Comparison of ENCODE assay signal across 25 cellular contexts in the genomic region with DNA sequence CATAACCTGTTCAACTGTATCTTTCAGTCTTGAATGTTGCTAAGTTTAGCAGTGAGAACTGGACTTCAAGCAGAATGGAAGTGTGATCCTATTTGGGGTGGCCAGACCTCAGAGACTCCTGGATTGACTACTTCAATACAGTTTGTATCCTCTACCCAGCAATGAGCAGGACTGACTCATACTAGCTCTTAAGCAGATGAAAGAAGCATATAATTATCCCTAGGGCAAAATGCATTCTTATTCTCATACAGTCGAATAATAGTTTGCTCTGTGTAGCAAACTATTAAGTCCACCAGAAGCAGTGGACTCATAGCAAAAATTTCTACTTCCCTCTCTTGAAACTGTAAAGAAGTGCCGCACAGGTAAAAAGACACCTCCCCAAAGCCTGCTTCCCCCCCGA. TPM values are rescaled to one million over a fixed set of nuclear protein-coding genes. Genes with fewer than 3 reads are reported as not detected.
A peak's percentile ranks its signal among the peaks of the same experiment; 100 is the strongest.
DNase-seq lines count a peak whose midpoint lies in the region; ATAC-seq, FAIRE-seq and TF ChIP-seq lines count a peak whose summit lies in the region.
"Had no signal": no experiment of that assay in that cellular context is flagged by ENCODE, and none has a peak within 500 bp of the region (broad histone marks: within the 10 kb centered on the region; RNA-seq: fewer than 3 reads in every experiment).

No MANE protein-coding gene starts in this region.

- no peak for TF ChIP-seq EP300 in H1 (IDR thresholded peaks at IDR 0.05; ENCODE audit: borderline replicate concordance in 1 of 2, low read depth in 2 of 2, low read length in 2 of 2)

- no peak for ATAC-seq in GM18870 (IDR thresholded peaks at IDR 0.05; ENCODE audit: unreplicated experiment)
- ATAC-seq: CD8-positive, alpha-beta T cell; HepG2; SK-N-SH treated with all-trans-retinoic acid at 6 μM for 48 hours; T-cell had no signal

- H4K5ac ChIP-seq in H1 (ENCODE audit: insufficient read length, low read depth, low read length) = no peak overlapping the region

- H2AK5ac ChIP-seq in H1 (ENCODE audit: low read depth, low read length) = no peak overlapping the region

- H3K9ac ChIP-seq in H1 (replicated peaks in 1 of 4; ENCODE audit: extremely low read depth in 1 of 4, low read depth in 3 of 4, low read length in 3 of 4) = no peak overlapping the region
- H3K9ac ChIP-seq: BLaER1 treated with 17β-estradiol and CSF1 and Interleukin-3, amounts not matched to agents 10 nM and 100 nM had no signal

- TF ChIP-seq RAD21 in H1 (IDR thresholded peaks at IDR 0.05 in 1 of 2, conservative IDR thresholded peaks at IDR 0.05 in 1 of 2; ENCODE audit: low read depth in 2 of 2, low read length in 2 of 2) = no peak

- no peak overlapping the region for H4K8ac ChIP-seq in H1 (ENCODE audit: extremely low read depth, insufficient read depth, low read length)

- no peak overlapping the region for H3K4ac ChIP-seq in H1 (replicated peaks; ENCODE audit: insufficient read length, low read depth, low read length)

- no peak overlapping the region for H3K14ac ChIP-seq in H1 (ENCODE audit: insufficient read length)

- peak overlapping the region; percentile 70 for H2AFZ ChIP-seq in H1 (ENCODE audit: low read length)

- H3K23me2 ChIP-seq in H1 (ENCODE audit: low read depth, low read length) = no peaks in the 10 kb centered on the region

- no peak overlapping the region for H3K23ac ChIP-seq in H1 (ENCODE audit: insufficient read length)

- H3K4me3 ChIP-seq in HEK293 (ENCODE audit: low read depth, low read length) (no peak overlapping the region), H1 (ENCODE audit: extremely low read depth in 1 of 4, insufficient read depth in 2 of 4, low read depth in 3 of 4, low read length in 4 of 4) (no peak overlapping the region)
- H3K4me3 ChIP-seq: BLaER1 treated with 17β-estradiol and CSF1 and Interleukin-3, amounts not matched to agents 10 nM and 100 nM had no signal

- H3K4me2 ChIP-seq in H1 (ENCODE audit: insufficient read depth in 1 of 2, low read depth in 2 of 2, low read length in 2 of 2) = no peak overlapping the region
- H3K4me2 ChIP-seq: BLaER1 treated with 17β-estradiol and CSF1 and Interleukin-3, amounts not matched to agents 10 nM and 100 nM had no signal

- no peak overlapping the region for H2BK120ac ChIP-seq in H1 (replicated peaks; ENCODE audit: low read depth, low read length)

- no peaks in the 10 kb centered on the region for H3K27me3 ChIP-seq in H1 (replicated peaks in 1 of 4; ENCODE audit: control insufficient read depth in 3 of 4, extremely low read depth in 1 of 4, insufficient read depth in 3 of 4, low read length in 3 of 4)
- H3K27me3 ChIP-seq: BLaER1 treated with 17β-estradiol and CSF1 and Interleukin-3, amounts not matched to agents 10 nM and 100 nM had no signal

- H3K9me3 ChIP-seq in HEK293 (ENCODE audit: control insufficient read depth, insufficient read depth, low read depth, low read length) = no peaks in the 10 kb centered on the region
- no peaks in the 10 kb centered on the region for H3K9me3 ChIP-seq in H1 (ENCODE audit: insufficient read depth in 2 of 2, low read depth in 1 of 2, low read length in 1 of 2)
- H3K9me3 ChIP-seq: BLaER1 treated with 17β-estradiol and CSF1 and Interleukin-3, amounts not matched to agents 10 nM and 100 nM had no signal

- 0 out of 2 replicates have a peak overlapping the region, but pooled peaks have one; percentile 48 for H2BK20ac ChIP-seq in H1 (ENCODE audit: low read length)

- H3K79me2 ChIP-seq in H1 (ENCODE audit: control insufficient read depth in 1 of 2, insufficient read depth in 2 of 2, low read length in 2 of 2) = no peaks in the 10 kb centered on the region

- 92% methylated on average over 3 of the region's 3 CpGs; no CpG with 5 or more reads in 1 of the 2 experiments for WGBS in H1 (ENCODE audit: extremely low coverage in 1 of 2, insufficient coverage in 1 of 2, insufficient read length in 1 of 2, insufficient replicate concordance in 2 of 2, low coverage in 1 of 2, low lambda C conversion rate in 2 of 2, missing lambda C conversion rate in 1 of 2), 2 experiments

- no peaks in the 10 kb centered on the region for H3K36me3 ChIP-seq in HEK293 (ENCODE audit: control insufficient read depth in 2 of 2, insufficient read depth in 1 of 2, low read length in 2 of 2)
- no peaks in the 10 kb centered on the region for H3K36me3 ChIP-seq in H1 (ENCODE audit: control insufficient read depth in 2 of 4, insufficient read depth in 4 of 4, low read length in 3 of 4)
- H3K36me3 ChIP-seq: BLaER1 treated with 17β-estradiol and CSF1 and Interleukin-3, amounts not matched to agents 10 nM and 100 nM had no signal

- H2BK15ac ChIP-seq in H1 (ENCODE audit: low read length) = no peak overlapping the region

- DNase-seq in NCI-H2227 treated with DMSO at 0.1 percent for 48 hours (lab: John Stamatoyannopoulos, UW) (peak; percentile 11), H1 (ENCODE audit: low read depth in 1 of 2, low spot score in 2 of 2) (no peak), renal cortical epithelial cell (ENCODE audit: low read depth) (peak; percentile 8), NCI-H1436 (lab: John Stamatoyannopoulos, UW) (no peak), occipital lobe (lab: John Stamatoyannopoulos, UW) (no peak)
- DNase-seq: ACHN; CD8-positive, alpha-beta T cell; KBM-7; NCI-H1092 treated with DMSO at 0.1 percent for 48 hours; NCI-H1694; NCI-H2081; NCI-H774; NK-92 treated with Interleukin-12 subunit alpha and Interleukin-12 subunit beta, amount 100 ng/mL, for 24 hours; SIG-M5; T-cell had no signal

- H4K91ac ChIP-seq in H1 (replicated peaks; ENCODE audit: insufficient read length, low read length) = no peak overlapping the region

- H3K56ac ChIP-seq in H1 (replicated peaks; ENCODE audit: insufficient read length, low read depth, low read length) = no peak overlapping the region

- CTCF ChIA-PET in HEK293 (lab: Yijun Ruan, JAX) = interaction anchor here (0.6 kb wide), 1 partner anchor 134 kb away, joined by 4 read pairs; no protein-coding TSS in a partner anchor
- CTCF ChIA-PET in H1 (lab: Charles Lee; ENCODE audit: partially characterized antibody) = no interaction called here

- TF ChIP-seq CTCF in HEK293 (tag by site-specific recombination; IDR thresholded peaks at IDR 0.05) (no peak), H1 (IDR thresholded peaks at IDR 0.05; ENCODE audit: control extremely low read depth in 1 of 3, insufficient read depth in 1 of 3, low read depth in 1 of 3, low read length in 3 of 3) (no peak)

- H3K4me1 ChIP-seq in HEK293 (ENCODE audit: control insufficient read depth, insufficient read depth, low read length) = no peaks in the 10 kb centered on the region
- peaks cover 0 to 14% (median under 1%) of the 10 kb centered on the region in 4 experiments; a peak in 1 of 7 replicates for H3K4me1 ChIP-seq in H1 (replicated peaks in 1 of 4; ENCODE audit: control insufficient read depth in 3 of 4, insufficient read depth in 4 of 4, low read length in 3 of 4)
- H3K4me1 ChIP-seq: BLaER1 treated with 17β-estradiol and CSF1 and Interleukin-3, amounts not matched to agents 10 nM and 100 nM had no signal

- FAIRE-seq in H1 (lab: Jason Lieb, UNC) = no peak
- FAIRE-seq: G401.6, H54, HepG2 had no signal

- no peak overlapping the region for H3K18ac ChIP-seq in H1 (ENCODE audit: extremely low read depth, low read length)

- no peaks in the 10 kb centered on the region for H3K79me1 ChIP-seq in H1 (ENCODE audit: low read depth, low read length)

- H4K20me1 ChIP-seq in H1 (replicated peaks in 1 of 2; ENCODE audit: control insufficient read depth in 1 of 2, insufficient read depth in 2 of 2, low read length in 2 of 2) = no peaks in the 10 kb centered on the region
- H4K20me1 ChIP-seq: BLaER1 treated with 17β-estradiol and CSF1 and Interleukin-3, amounts not matched to agents 10 nM and 100 nM had no signal

- POLR2A ChIA-PET in HEK293 (lab: Yijun Ruan, JAX) = no interaction called here
- POLR2A ChIA-PET in H1 (lab: Charles Lee; ENCODE audit: partially characterized antibody) = no interaction called here

- no peak overlapping the region for H2BK12ac ChIP-seq in H1 (ENCODE audit: low read depth, low read length)

- no peak for TF ChIP-seq POLR2A in H1 (IDR thresholded peaks at IDR 0.05; ENCODE audit: control extremely low read depth in 1 of 2, low read depth in 2 of 2, low read length in 2 of 2)

- no peak overlapping the region for H2BK5ac ChIP-seq in H1 (ENCODE audit: low read depth, low read length)

- H3K27ac ChIP-seq in HEK293 (ENCODE audit: extremely low read depth, low read depth, low read length) = no peak overlapping the region
- no peak overlapping the region for H3K27ac ChIP-seq in H1 (ENCODE audit: low read depth, low read length)
- H3K27ac ChIP-seq: BLaER1 treated with 17β-estradiol and CSF1 and Interleukin-3, amounts not matched to agents 10 nM and 100 nM; HL-60 had no signal

TF ChIP-seq in HEK293, 187 proteins besides CTCF, POLR2A, EP300 and RAD21 (continues in another document):
- TF ChIP-seq SALL2 (tag by site-specific recombination; IDR thresholded peaks at IDR 0.05; ENCODE audit: borderline replicate concordance) (no peak), SP2 (tag by site-specific recombination; IDR thresholded peaks at IDR 0.05) (no peak)

TF ChIP-seq in H1, 55 proteins besides CTCF, POLR2A, EP300 and RAD21 (continues in another document):
- TF ChIP-seq RNF2 (IDR thresholded peaks at IDR 0.05; ENCODE audit: borderline replicate concordance, low read depth, low read length, missing control alignments, poor library complexity, severe bottlenecking) = no peak
- TF ChIP-seq TCF12 (IDR thresholded peaks at IDR 0.05; ENCODE audit: low read depth, low read length) = no peak
- no peak for TF ChIP-seq SIRT6 (IDR thresholded peaks at IDR 0.05; ENCODE audit: low read length)
- TF ChIP-seq HDAC6 (IDR thresholded peaks at IDR 0.05; ENCODE audit: low read depth, low read length) = no peak
- TF ChIP-seq NANOG (IDR thresholded peaks at IDR 0.05; ENCODE audit: insufficient read depth, low read depth, low read length, poor library complexity, severe bottlenecking) = no peak
- TF ChIP-seq SP4 (IDR thresholded peaks at IDR 0.05; ENCODE audit: low read length) = no peak
- no peak for TF ChIP-seq KDM4A (IDR thresholded peaks at IDR 0.05; ENCODE audit: low read depth, low read length, severe bottlenecking)
- TF ChIP-seq KDM5A (IDR thresholded peaks at IDR 0.05; ENCODE audit: low read length) = no peak

RNA-seq across cellular contexts. Expression of gene FAM216B, which starts 46.4 kb away (rescaled TPM):
- not detected in 2 replicates for total RNA-seq in H1 (2021; fragmentation: NEBNext Ultra II Directional; extraction: Animal tissue kit (Norgen Biotek cat#: 25700))
- polyA plus RNA-seq in H1 (2011; rRNA removed) = not detected in 2 replicates
- polyA plus RNA-seq in H1 (2011; cell fraction: cytosol; rRNA removed) = not detected
- not detected for polyA plus RNA-seq in H1 (2011; cell fraction: nucleus; rRNA removed)
- 0.06 to 0.07 TPM in 2 of 4 replicates, not detected in the others for polyA plus RNA-seq in H1 (2012, experiment 1 of 2)
- polyA plus RNA-seq in H1 (2012, experiment 2 of 2) = not detected
- not detected for polyA plus RNA-seq in H1 (2013, experiment 1 of 2)
- polyA plus RNA-seq in H1 (2013, experiment 2 of 2) = not detected
- polyA minus RNA-seq in H1 (2011; rRNA and poly(A)+ RNA removed) = not detected in 2 replicates
- polyA minus RNA-seq in H1 (2011; cell fraction: cytosol; rRNA and poly(A)+ RNA removed) = not detected
- polyA minus RNA-seq in H1 (2011; cell fraction: nucleus; rRNA and poly(A)+ RNA removed) = not detected
- total RNA-seq in renal cortical epithelial cell (not detected in 2 replicates), occipital lobe (0.78 TPM)
- total RNA-seq: CD8-positive, alpha-beta T cell; Daoy; HepG2; HT-29; T-cell had no signal
- polyA plus RNA-seq: HepG2 had no signal

Comparison
In these comparisons a context has a peak if more than half of its experiments do, and no peak if none do; other contexts are left out.
1. DNase-seq: peak in NCI-H2227 treated with DMSO at 0.1 percent for 48 hours (single experiment) and renal cortical epithelial cell (single experiment); none in H1 (0 of 2), NCI-H1436 (single experiment) and occipital lobe (single experiment).